ENCODE assay signal across 1 cellular context in genomic region chr1:162596514-162597170, GRCh38.
TF ChIP-seq lines count a peak whose summit lies in the region.

No MANE protein-coding gene starts in this region.

TF ChIP-seq in GM12878, 131 proteins besides CTCF, POLR2A, EP300 and RAD21:
- TF ChIP-seq MTA2 (IDR thresholded peaks at IDR 0.05; ENCODE audit: low read depth) (peak; percentile 17; the same call in 1 of the 2 replicates), ESRRA (IDR thresholded peaks at IDR 0.05; ENCODE audit: low read length) (peak; percentile 10; the same call in 1 of the 2 replicates), NR2C2 (IDR thresholded peaks at IDR 0.05; ENCODE audit: borderline replicate concordance, control insufficient read depth, insufficient read length, low read depth) (no peak), RELB (IDR thresholded peaks at IDR 0.05; ENCODE audit: low read depth) (peak; percentile 28; the same call in 1 of the 2 replicates), NR2F1 (conservative IDR thresholded peaks at IDR 0.05) (0 out of 2 replicates have a peak, but pooled peaks have one; percentile 20), BMI1 (IDR thresholded peaks at IDR 0.05; ENCODE audit: borderline replicate concordance) (no peak)
